Comparison of ENCODE assay signal across 8 cellular contexts in the genomic region with DNA sequence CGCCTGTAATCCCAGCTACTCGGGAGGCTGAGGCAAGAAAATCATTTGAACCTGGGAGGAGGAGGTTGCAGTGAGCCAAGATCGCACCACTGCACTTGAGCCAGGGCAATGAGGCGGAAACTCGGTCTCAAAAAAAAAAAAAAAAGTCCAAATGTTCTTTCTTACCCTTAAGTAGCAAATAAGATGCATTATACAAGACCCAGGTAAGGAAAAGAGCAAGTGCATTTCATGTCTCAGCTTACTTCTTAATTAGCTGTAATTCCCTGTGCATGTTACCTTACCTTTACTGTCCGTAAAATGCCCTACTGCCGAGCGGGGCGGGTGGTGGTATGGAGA. TPM values are rescaled to one million over a fixed set of nuclear protein-coding genes. Genes with fewer than 3 reads are reported as not detected.
DNase-seq lines count a peak whose midpoint lies in the region; ATAC-seq and TF ChIP-seq lines count a peak whose summit lies in the region.

No MANE protein-coding gene starts in this region.

- H3K4me3 ChIP-seq in HUES6 (ENCODE audit: low read depth, low read length) = peak overlapping the region; percentile 98
- peak overlapping the region; percentile 98 for H3K4me3 ChIP-seq in iPS-20b (ENCODE audit: low read length)
- peak overlapping the region; percentile 60 to 88 (median 82) for H3K4me3 ChIP-seq in spleen

- H3K27me3 Mint-ChIP-seq in activated T-helper 17 cell treated with anti-CD3 and anti-CD28 coated beads, Interleukin-2, amount 50 U/mL, for 72 hours = no peaks in the 10 kb centered on the region

- intact Hi-C loops in spleen (cut with DNase I; ENCODE audit: low total_unique reads) = loop anchor here (10.0 kb wide), 1 partner anchor 78 kb away; a partner anchor contains a TSS

- H3K4me3 Mint-ChIP-seq in activated T-helper 17 cell treated with anti-CD3 and anti-CD28 coated beads, Interleukin-2, amount 50 U/mL, for 72 hours = peak overlapping the region; percentile 91

- H3K27ac ChIP-seq in HUES6 (ENCODE audit: low read depth, low read length) (no peak overlapping the region), iPS-20b (ENCODE audit: low read length) (no peak overlapping the region), spleen (peak overlapping the region in 6 of 8 donors; percentile 57 to 78 (median 74))

- no peak for TF ChIP-seq CTCF in spleen (IDR thresholded peaks at IDR 0.05 in 8 of 11, conservative IDR thresholded peaks at IDR 0.05 in 3 of 11)

- ATAC-seq in activated T-helper 17 cell treated with anti-CD3 and anti-CD28 coated beads, Interleukin-2, amount 50 U/mL, for 72 hours (replicated peaks) = no peak
- ATAC-seq in GM21737 (IDR thresholded peaks at IDR 0.05; ENCODE audit: unreplicated experiment) = no peak
- ATAC-seq in GM18511 (IDR thresholded peaks at IDR 0.05; ENCODE audit: unreplicated experiment) = no peak

- no peaks in the 10 kb centered on the region for H3K27me3 ChIP-seq in HUES6 (ENCODE audit: control insufficient read depth, insufficient read depth, low read length)
- H3K27me3 ChIP-seq in iPS-20b (ENCODE audit: insufficient read depth, low read length) = peaks cover 6% of the 10 kb centered on the region; the same call in 1 of the 2 replicates
- no peaks in the 10 kb centered on the region for H3K27me3 ChIP-seq in spleen (replicated peaks in 1 of 7)

- no peaks in the 10 kb centered on the region for H3K4me1 ChIP-seq in HUES6 (ENCODE audit: control insufficient read depth, insufficient read depth, low read length)
- peaks cover 5% of the 10 kb centered on the region for H3K4me1 ChIP-seq in iPS-20b (ENCODE audit: insufficient read depth, low read length)
- H3K4me1 ChIP-seq in spleen = peaks cover 0 to 36% (median 21%) of the 10 kb centered on the region in 6 donors

- H3K9ac ChIP-seq in HUES6 (ENCODE audit: low read length) = no peak overlapping the region
- peak overlapping the region; percentile 92; the same call in 1 of the 2 replicates for H3K9ac ChIP-seq in iPS-20b (ENCODE audit: low read depth, low read length)

- no peaks in the 10 kb centered on the region for H3K9me3 Mint-ChIP-seq in activated T-helper 17 cell treated with anti-CD3 and anti-CD28 coated beads, Interleukin-2, amount 50 U/mL, for 72 hours

- WGBS in spleen, 5 donors = 23 to 36% (median 33%) methylated on average over 9 of the region's 9 CpGs

- H3K27ac Mint-ChIP-seq in activated T-helper 17 cell treated with anti-CD3 and anti-CD28 coated beads, Interleukin-2, amount 50 U/mL, for 72 hours = peak overlapping the region; percentile 42

- H3K36me3 ChIP-seq in HUES6 (ENCODE audit: control insufficient read depth, insufficient read depth, low read length) = peaks cover 23% of the 10 kb centered on the region
- peaks cover 21% of the 10 kb centered on the region; the same call in 1 of the 2 replicates for H3K36me3 ChIP-seq in iPS-20b (ENCODE audit: insufficient read depth, low read depth, low read length)
- no peaks in the 10 kb centered on the region for H3K36me3 ChIP-seq in spleen

- TF ChIP-seq POLR2A in spleen (IDR thresholded peaks at IDR 0.05) = no peak

- H3K36me3 Mint-ChIP-seq in activated T-helper 17 cell treated with anti-CD3 and anti-CD28 coated beads, Interleukin-2, amount 50 U/mL, for 72 hours (ENCODE audit: low read depth) = no peaks in the 10 kb centered on the region

- peaks cover 18% of the 10 kb centered on the region for H3K4me1 Mint-ChIP-seq in activated T-helper 17 cell treated with anti-CD3 and anti-CD28 coated beads, Interleukin-2, amount 50 U/mL, for 72 hours

- DNase-seq in spleen (no peak), NCI-H345 treated with DMSO at 0.1 percent for 48 hours (lab: John Stamatoyannopoulos, UW; ENCODE audit: unreplicated experiment) (no peak)
- no peak for DNase-seq in activated CD4-positive, CD25-positive, alpha-beta regulatory T cell treated with anti-CD3 and anti-CD28 coated beads, Interleukin-2, amount 50 U/mL, for 72 hours

- H3K9me3 ChIP-seq in HUES6 (ENCODE audit: control insufficient read depth, insufficient read depth, low read depth, low read length) = no peaks in the 10 kb centered on the region
- H3K9me3 ChIP-seq in iPS-20b (ENCODE audit: insufficient read depth, low read depth, low read length) = no peaks in the 10 kb centered on the region
- peaks cover 0 to 6% (median 0%) of the 10 kb centered on the region in 8 donors for H3K9me3 ChIP-seq in spleen

RNA-seq across cellular contexts. Expression of a gene that starts 3.8 kb away (rescaled TPM):
- total RNA-seq in activated T-helper 17 cell treated with anti-CD3 and anti-CD28 coated beads, Interleukin-2, amount 50 U/mL, for 72 hours = 1 to 10 TPM; 2.3 to 3.1 TPM
- 1 to 10 TPM; 3.0 to 6.8 (median 4.2) TPM for total RNA-seq in spleen
- 1 to 10 TPM in 2 of 3 donors, under 1 TPM in 1; 0.93 to 1.7 (median 1.1) TPM for polyA plus RNA-seq in spleen

Comparison
In these comparisons a context has a peak if more than half of its experiments do, and no peak if none do; other contexts are left out.
1. H3K27ac ChIP-seq: peak in spleen (6 of 8); none in HUES6 (single experiment) and iPS-20b (single experiment).
2. Peak in every context shown above with its lines, with median percentiles within 50 percentile points of each other: H3K4me3 ChIP-seq.